8 cellular contexts compared by ENCODE assay signal in genomic region chr15:88649286-88649733, GRCh38. TPM values are rescaled to one million over a fixed set of nuclear protein-coding genes. Genes with fewer than 3 reads are reported as not detected.
A peak's percentile ranks its signal among the peaks of the same experiment; 100 is the strongest.
DNase-seq lines count a peak whose midpoint lies in the region; ATAC-seq and TF ChIP-seq lines count a peak whose summit lies in the region.

No MANE protein-coding gene starts in this region.

- intact Hi-C loops in colonic mucosa (cut with DNase I), result no loop called here

- peaks cover 17% of the 10 kb centered on the region for H3K4me1 ChIP-seq in colonic mucosa

- H3K4me1 Mint-ChIP-seq in activated CD4-positive, alpha-beta T cell treated with anti-CD3 and anti-CD28 coated beads, Interleukin-2, amount 10 ng/mL, durations not matched to agents 7 days and 5 days, result peaks cover 80% of the 10 kb centered on the region
- H3K4me1 Mint-ChIP-seq in stimulated activated effector memory CD8-positive, alpha-beta T cell treated with anti-CD3 and anti-CD28 coated beads, Interleukin-12 subunit alpha, Interleukin-12 subunit beta, amount 100 ng/mL, for 72 hours, result peaks cover 63% of the 10 kb centered on the region

- H3K27me3 Mint-ChIP-seq in activated CD4-positive, alpha-beta T cell treated with anti-CD3 and anti-CD28 coated beads, Interleukin-2, amount 10 ng/mL, durations not matched to agents 7 days and 5 days, result no peaks in the 10 kb centered on the region

- ATAC-seq in GM18505 (IDR thresholded peaks at IDR 0.05; ENCODE audit: unreplicated experiment) (peak; percentile 60), HG03103 (IDR thresholded peaks at IDR 0.05; ENCODE audit: low read depth, unreplicated experiment) (peak; percentile 58)
- peak; percentile 94 for ATAC-seq in stimulated activated effector memory CD8-positive, alpha-beta T cell treated with anti-CD3 and anti-CD28 coated beads, Interleukin-12 subunit alpha, Interleukin-12 subunit beta, amount 100 ng/mL, for 72 hours

- H3K27ac Mint-ChIP-seq in activated CD4-positive, alpha-beta T cell treated with anti-CD3 and anti-CD28 coated beads, Interleukin-2, amount 10 ng/mL, durations not matched to agents 7 days and 5 days, result peak overlapping the region; percentile 94
- peak overlapping the region; percentile 99 for H3K27ac Mint-ChIP-seq in stimulated activated effector memory CD8-positive, alpha-beta T cell treated with anti-CD3 and anti-CD28 coated beads, Interleukin-12 subunit alpha, Interleukin-12 subunit beta, amount 100 ng/mL, for 72 hours

- H3K4me3 Mint-ChIP-seq in activated CD4-positive, alpha-beta T cell treated with anti-CD3 and anti-CD28 coated beads, Interleukin-2, amount 10 ng/mL, durations not matched to agents 7 days and 5 days, result peak overlapping the region; percentile 59
- H3K4me3 Mint-ChIP-seq in stimulated activated effector memory CD8-positive, alpha-beta T cell treated with anti-CD3 and anti-CD28 coated beads, Interleukin-12 subunit alpha, Interleukin-12 subunit beta, amount 100 ng/mL, for 72 hours, result peak overlapping the region; percentile 78

- TF ChIP-seq POLR2A in GM18505 (IDR thresholded peaks at IDR 0.05; ENCODE audit: borderline replicate concordance, extremely low read depth, insufficient read depth, insufficient read length) (peak; percentile 7), erythroblast (IDR thresholded peaks at IDR 0.05; ENCODE audit: low read length) (no peak)

- H3K9ac ChIP-seq in colonic mucosa (ENCODE audit: low read depth in 2 of 2, low read length in 2 of 2), result no peak overlapping the region

- H3K9me3 Mint-ChIP-seq in activated CD4-positive, alpha-beta T cell treated with anti-CD3 and anti-CD28 coated beads, Interleukin-2, amount 10 ng/mL, durations not matched to agents 7 days and 5 days, result no peaks in the 10 kb centered on the region
- H3K9me3 Mint-ChIP-seq in stimulated activated effector memory CD8-positive, alpha-beta T cell treated with anti-CD3 and anti-CD28 coated beads, Interleukin-12 subunit alpha, Interleukin-12 subunit beta, amount 100 ng/mL, for 72 hours, result no peaks in the 10 kb centered on the region

- H3K27me3 ChIP-seq in colonic mucosa, result no peaks in the 10 kb centered on the region

- POLR2A ChIA-PET in activated CD4-positive, alpha-beta T cell treated with anti-CD3 and anti-CD28 coated beads, Interleukin-2, amount 10 ng/mL, durations not matched to agents 7 days and 5 days (lab: Charles Lee), result interaction anchor here (1.2 kb wide), 1 partner anchor 11 kb away, joined by 3 read pairs; the partner anchor contains the start of gene ISG20

- H3K36me3 ChIP-seq in colonic mucosa, result no peaks in the 10 kb centered on the region

- DNase-seq in activated CD4-positive, alpha-beta T cell treated with anti-CD3 and anti-CD28 coated beads, Interleukin-2, amount 10 ng/mL, durations not matched to agents 7 days and 5 days, result peak; percentile 72
- DNase-seq in colonic mucosa, result peak; percentile 22
- DNase-seq in mesenteric fat pad (ENCODE audit: low spot score), result peak; percentile 86
- DNase-seq in stimulated activated effector memory CD8-positive, alpha-beta T cell treated with anti-CD3 and anti-CD28 coated beads, Interleukin-12 subunit alpha, Interleukin-12 subunit beta, amount 100 ng/mL, for 72 hours (ENCODE audit: low spot score in 2 of 2), result peak; percentile 52 to 83
- no peak for DNase-seq in erythroblast (lab: John Stamatoyannopoulos, UW)
- no peak for DNase-seq in NAMALWA (ENCODE audit: low spot score)

- H3K9me3 ChIP-seq in colonic mucosa, result no peaks in the 10 kb centered on the region

- peaks cover 69% of the 10 kb centered on the region for H3K36me3 Mint-ChIP-seq in activated CD4-positive, alpha-beta T cell treated with anti-CD3 and anti-CD28 coated beads, Interleukin-2, amount 10 ng/mL, durations not matched to agents 7 days and 5 days (ENCODE audit: low read depth)
- peaks cover 35% of the 10 kb centered on the region for H3K36me3 Mint-ChIP-seq in stimulated activated effector memory CD8-positive, alpha-beta T cell treated with anti-CD3 and anti-CD28 coated beads, Interleukin-12 subunit alpha, Interleukin-12 subunit beta, amount 100 ng/mL, for 72 hours

- peak overlapping the region; percentile 71 for H3K27ac ChIP-seq in colonic mucosa

- CTCF ChIA-PET in activated CD4-positive, alpha-beta T cell treated with anti-CD3 and anti-CD28 coated beads, Interleukin-2, amount 10 ng/mL, durations not matched to agents 7 days and 5 days (lab: Charles Lee), result interaction anchor here (1.1 kb wide), 1 partner anchor 256 kb away, joined by 3 read pairs; no protein-coding TSS in a partner anchor

- H3K4me3 ChIP-seq in colonic mucosa, result no peak overlapping the region

- no peak for TF ChIP-seq CTCF in colonic mucosa (IDR thresholded peaks at IDR 0.05)

RNA-seq across cellular contexts. Expression of gene ISG20, which starts 10.5 kb away (rescaled TPM):
- 100 to 1,000 TPM; 206 to 236 TPM for total RNA-seq in activated CD4-positive, alpha-beta T cell treated with anti-CD3 and anti-CD28 coated beads, Interleukin-2, amount 10 ng/mL, durations not matched to agents 7 days and 5 days
- total RNA-seq in colonic mucosa (10 to 100 TPM; 43.5 to 60.5 TPM), mesenteric fat pad (16.2 TPM)

RNA-seq across cellular contexts. Expression of gene AEN, which starts 28.2 kb away (rescaled TPM):
- total RNA-seq in activated CD4-positive, alpha-beta T cell treated with anti-CD3 and anti-CD28 coated beads, Interleukin-2, amount 10 ng/mL, durations not matched to agents 7 days and 5 days, result 10 to 100 TPM; 45.7 to 52.5 TPM
- 10 to 100 TPM; 13.8 to 23.8 TPM for total RNA-seq in colonic mucosa
- total RNA-seq in mesenteric fat pad, result 23.3 TPM

Comparison
In these comparisons a context has a peak if more than half of its experiments do, and no peak if none do; other contexts are left out.
1. DNase-seq: peak in activated CD4-positive, alpha-beta T cell treated with anti-CD3 and anti-CD28 coated beads, Interleukin-2, amount 10 ng/mL, durations not matched to agents 7 days and 5 days (single experiment), colonic mucosa (single experiment), mesenteric fat pad (single experiment) and stimulated activated effector memory CD8-positive, alpha-beta T cell treated with anti-CD3 and anti-CD28 coated beads, Interleukin-12 subunit alpha, Interleukin-12 subunit beta, amount 100 ng/mL, for 72 hours (2 of 2); none in erythroblast (0 of 2) and NAMALWA (single experiment).
2. Peak in every context shown above with its lines, with median percentiles within 50 percentile points of each other: ATAC-seq.